ENCODE assay signal across 8 cellular contexts in the genomic region with DNA sequence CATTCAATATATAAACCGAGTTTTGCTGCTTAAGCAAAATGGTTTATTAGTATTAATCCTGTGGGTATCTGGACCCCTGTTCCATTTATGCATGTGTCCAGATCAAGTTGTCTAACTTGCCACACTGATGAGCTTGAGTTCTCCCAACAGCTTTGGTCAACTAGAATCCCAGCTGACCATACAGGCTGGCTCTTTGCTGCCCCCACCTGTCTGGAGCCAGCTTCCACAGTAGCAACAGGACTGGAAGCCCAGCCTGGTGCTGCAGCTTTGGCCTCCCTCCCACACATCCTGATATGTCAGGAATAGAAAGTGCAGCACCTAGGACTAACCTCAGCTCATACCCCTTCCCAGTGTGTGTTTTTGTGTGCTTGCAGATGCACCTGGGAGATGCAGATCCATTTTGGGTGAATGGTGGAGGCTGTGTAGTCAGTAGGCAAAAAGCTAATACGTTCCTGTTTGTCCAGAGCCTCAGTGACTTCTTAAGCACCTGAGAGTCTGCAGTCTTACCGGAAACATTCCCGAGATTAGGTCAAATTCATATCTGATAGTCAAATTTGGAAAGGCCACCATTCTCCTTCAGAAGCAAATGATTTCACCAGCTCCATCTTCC. TPM values are rescaled to one million over a fixed set of nuclear protein-coding genes. Genes with fewer than 3 reads are reported as not detected.
DNase-seq lines count a peak whose midpoint lies in the region; ATAC-seq and TF ChIP-seq lines count a peak whose summit lies in the region.

No MANE protein-coding gene starts in this region.

- peak; percentile 71 for DNase-seq in BE2C
- DNase-seq in NCI-H774 (lab: John Stamatoyannopoulos, UW) = peak; percentile 64
- peak; percentile 43 for DNase-seq in iris pigment epithelial cell (ENCODE audit: low read depth)
- peak; percentile 65 for DNase-seq in stimulated activated CD8-positive, alpha-beta memory T cell treated with anti-CD3 and anti-CD28 coated beads, Interleukin-4, amount 100 ng/mL, for 48 hours
- DNase-seq in NCI-H187 treated with DMSO at 0.1 percent for 48 hours (lab: John Stamatoyannopoulos, UW) = no peak

- no peaks in the 10 kb centered on the region for H3K27me3 ChIP-seq in BE2C

- peaks cover 10% of the 10 kb centered on the region for H3K27me3 Mint-ChIP-seq in brain

- peaks cover 8% of the 10 kb centered on the region for H3K4me1 ChIP-seq in BE2C

- no peaks in the 10 kb centered on the region for H3K9me3 ChIP-seq in BE2C

- TF ChIP-seq CTCF in BE2C (IDR thresholded peaks at IDR 0.05; ENCODE audit: low read depth, low read length) = peak; percentile 80
- TF ChIP-seq CTCF in brain (conservative IDR thresholded peaks at IDR 0.05) = peak; percentile 82 to 85

- H3K36me3 Mint-ChIP-seq in brain = no peaks in the 10 kb centered on the region

- H3K4me3 Mint-ChIP-seq in brain = no peak overlapping the region

- no peak overlapping the region for H3K27ac Mint-ChIP-seq in brain

- H3K9me3 Mint-ChIP-seq in brain = no peaks in the 10 kb centered on the region

- no peaks in the 10 kb centered on the region for H3K4me1 Mint-ChIP-seq in brain

- ATAC-seq in GM18502 (IDR thresholded peaks at IDR 0.05; ENCODE audit: poor library complexity, unreplicated experiment) (peak; percentile 86), HG03025 (IDR thresholded peaks at IDR 0.05; ENCODE audit: low FRiP score, unreplicated experiment) (peak; percentile 80)

- H3K36me3 ChIP-seq in BE2C = no peaks in the 10 kb centered on the region

- H3K4me3 ChIP-seq in BE2C (ENCODE audit: low read depth, low read length) = no peak overlapping the region

RNA-seq across cellular contexts. Expression of gene BEND5, which starts 40.9 kb away (rescaled TPM):
- polyA plus RNA-seq in BE2C (2012; ENCODE audit: insufficient read depth, insufficient read length, low read depth) = 6.9 TPM
- 26.4 TPM for polyA plus RNA-seq in brain (ENCODE audit: insufficient read depth, low read depth, low replicate concordance)
